1 cellular context compared by ENCODE assay signal in genomic region chr12:2944401-2945047, GRCh38.
TF ChIP-seq lines count a peak whose summit lies in the region.

No MANE protein-coding gene starts in this region.

TF ChIP-seq in HepG2, 621 proteins besides CTCF, POLR2A, EP300 and RAD21 (continued from another document and continues in another):
- TF ChIP-seq UBTF (CRISPR knock-in tag; IDR thresholded peaks at IDR 0.05) (no peak), HDAC6 (IDR thresholded peaks at IDR 0.05; ENCODE audit: low read depth, low read length) (no peak), MIXL1 (CRISPR knock-in tag; IDR thresholded peaks at IDR 0.05) (no peak), ATF1 (CRISPR knock-in tag; IDR thresholded peaks at IDR 0.05) (no peak), ZNF614 (CRISPR knock-in tag; IDR thresholded peaks at IDR 0.05; ENCODE audit: borderline replicate concordance) (no peak), CHD2 (IDR thresholded peaks at IDR 0.05; ENCODE audit: low read depth, low read length) (no peak), TEAD2 (CRISPR knock-in tag; IDR thresholded peaks at IDR 0.05) (no peak), ISL2 (CRISPR knock-in tag; IDR thresholded peaks at IDR 0.05) (no peak), SALL2 (CRISPR knock-in tag; IDR thresholded peaks at IDR 0.05) (no peak), LBX2 (CRISPR knock-in tag; IDR thresholded peaks at IDR 0.05; ENCODE audit: borderline replicate concordance) (no peak), ARID5B (CRISPR knock-in tag; IDR thresholded peaks at IDR 0.05) (no peak), ATF3 (CRISPR knock-in tag; IDR thresholded peaks at IDR 0.05) (no peak), ZBTB34 (CRISPR knock-in tag; IDR thresholded peaks at IDR 0.05) (no peak), ZNF451 (CRISPR knock-in tag; IDR thresholded peaks at IDR 0.05) (no peak), HDAC2 (CRISPR knock-in tag; IDR thresholded peaks at IDR 0.05) (no peak), FOXP4 (CRISPR knock-in tag; IDR thresholded peaks at IDR 0.05) (no peak), THAP7 (CRISPR knock-in tag; IDR thresholded peaks at IDR 0.05) (no peak), ZNF441 (CRISPR knock-in tag; IDR thresholded peaks at IDR 0.05; ENCODE audit: borderline replicate concordance) (no peak), ZSCAN21 (CRISPR knock-in tag; IDR thresholded peaks at IDR 0.05; ENCODE audit: borderline replicate concordance) (no peak), EZH2 (conservative IDR thresholded peaks at IDR 0.05; ENCODE audit: low read depth, low read length) (no peak), HMG20B (CRISPR knock-in tag; conservative IDR thresholded peaks at IDR 0.05) (no peak), ZNF704 (CRISPR knock-in tag; IDR thresholded peaks at IDR 0.05; ENCODE audit: borderline replicate concordance) (no peak), KLF9 (CRISPR knock-in tag; IDR thresholded peaks at IDR 0.05; ENCODE audit: low read depth) (no peak), MYPOP (CRISPR knock-in tag; IDR thresholded peaks at IDR 0.05) (no peak), KMT2B (CRISPR knock-in tag; IDR thresholded peaks at IDR 0.05) (no peak), AKNA (CRISPR knock-in tag; IDR thresholded peaks at IDR 0.05; ENCODE audit: borderline replicate concordance) (no peak), ZBTB14 (CRISPR knock-in tag; IDR thresholded peaks at IDR 0.05) (no peak), SPEN (CRISPR knock-in tag; IDR thresholded peaks at IDR 0.05; ENCODE audit: low read depth) (no peak), PAF1 (CRISPR knock-in tag; IDR thresholded peaks at IDR 0.05) (no peak), GLMP (CRISPR knock-in tag; IDR thresholded peaks at IDR 0.05; ENCODE audit: borderline replicate concordance) (no peak), RFXANK (CRISPR knock-in tag; IDR thresholded peaks at IDR 0.05) (no peak), SP4 (CRISPR knock-in tag; IDR thresholded peaks at IDR 0.05) (peak; percentile 11; the same call in 1 of the 2 replicates), TMF1 (CRISPR knock-in tag; IDR thresholded peaks at IDR 0.05; ENCODE audit: low read depth) (no peak), NFRKB (IDR thresholded peaks at IDR 0.05) (no peak), ZNF879 (CRISPR knock-in tag; IDR thresholded peaks at IDR 0.05) (no peak), ZNF207 (IDR thresholded peaks at IDR 0.05; ENCODE audit: borderline replicate concordance) (no peak), ZNF790 (CRISPR knock-in tag; IDR thresholded peaks at IDR 0.05; ENCODE audit: borderline replicate concordance) (no peak), CEBPB (IDR thresholded peaks at IDR 0.05; ENCODE audit: borderline replicate concordance, low read depth, low read length) (no peak), ELF3 (CRISPR knock-in tag; IDR thresholded peaks at IDR 0.05) (no peak), RARA (CRISPR knock-in tag; IDR thresholded peaks at IDR 0.05) (no peak), MAF1 (CRISPR knock-in tag; IDR thresholded peaks at IDR 0.05; ENCODE audit: borderline replicate concordance) (no peak), POLR2AphosphoS2 (IDR thresholded peaks at IDR 0.05; ENCODE audit: low read depth, low read length) (no peak)
